8 cellular contexts compared by ENCODE assay signal in genomic region chr1:267815-268214, GRCh38.
DNase-seq lines count a peak whose midpoint lies in the region; ATAC-seq and TF ChIP-seq lines count a peak whose summit lies in the region.
"Not testable (repeated sequence)": the region's sequence is repeated elsewhere in the genome, so short reads cannot be mapped to it uniquely, and the experiment has no call there.

No MANE protein-coding gene starts in this region.

- H3K36me3 ChIP-seq in A673 (ENCODE audit: insufficient read depth, low read length, poor library complexity, severe bottlenecking); GM23338 (ENCODE audit: insufficient read depth); SJSA1: not testable (repeated sequence)

- CTCF ChIA-PET in A673 (lab: Charles Lee) = not testable (repeated sequence)

- not testable (repeated sequence) for H3F3A ChIP-seq in GM23338 (replicated peaks; ENCODE audit: low read depth)

- H3K9me3 Mint-ChIP-seq in GM23338; central memory CD8-positive, alpha-beta T cell; nephron progenitor cell: not testable (repeated sequence)

- H3K36me3 Mint-ChIP-seq in GM23338 (ENCODE audit: low read depth); central memory CD8-positive, alpha-beta T cell (ENCODE audit: insufficient read depth); nephron progenitor cell (ENCODE audit: low read depth): not testable (repeated sequence)

- not testable (repeated sequence) for BruUV-seq in A673 (replicated peaks; lab: Mats Ljungman, UMichigan)

- H3K4me1 ChIP-seq in A673 (ENCODE audit: insufficient read depth, low read length, poor library complexity, severe bottlenecking); GM23338 (ENCODE audit: insufficient read depth); SJSA1 (replicated peaks): not testable (repeated sequence)

- not testable (repeated sequence) for H3K4me3 ChIP-seq in A673 (ENCODE audit: low read depth, low read length, poor library complexity, severe bottlenecking); GM23338; SJSA1

- not testable (repeated sequence) for ATAC-seq in GM23338; central memory CD8-positive, alpha-beta T cell (replicated peaks; ENCODE audit: extremely low read depth, poor library complexity, severe bottlenecking); left cardiac atrium

- TF ChIP-seq CTCF in A673 (conservative IDR thresholded peaks at IDR 0.05; ENCODE audit: low read depth, low read length) (peak; percentile 33), GM23338 (conservative IDR thresholded peaks at IDR 0.05; ENCODE audit: low read depth in 2 of 2) (peak; percentile 66 to 76), nephron progenitor cell (IDR thresholded peaks at IDR 0.05) (peak; percentile 31)

- not testable (repeated sequence) for H3K27ac Mint-ChIP-seq in GM23338; central memory CD8-positive, alpha-beta T cell (ENCODE audit: low read depth); nephron progenitor cell

- DNase-seq in A673 (ENCODE audit: low spot score) = peak; percentile 32
- DNase-seq in GM23338 (ENCODE audit: low spot score) = peak; percentile 64
- DNase-seq in SJSA1 (ENCODE audit: low read depth in 1 of 2, low spot score in 2 of 2) = peak; percentile 0 to 79
- peak; percentile 66 for DNase-seq in activated T-cell treated with anti-CD3 and anti-CD28 coated beads for 24 hours (ENCODE audit: low read depth)
- peak; percentile 46 to 53 for DNase-seq in central memory CD8-positive, alpha-beta T cell (ENCODE audit: low spot score in 2 of 2)
- DNase-seq in left cardiac atrium = peak; percentile 56
- DNase-seq in nephron progenitor cell = peak; percentile 84
- peak; percentile 65 to 68 for DNase-seq in stimulated activated CD4-positive, alpha-beta T cell treated with anti-CD3 and anti-CD28 coated beads, Interleukin-4, amount 100 ng/mL, for 4 hours

- H3K27me3 ChIP-seq in A673 (replicated peaks; ENCODE audit: insufficient read depth, low read depth, low read length, poor library complexity); GM23338 (ENCODE audit: insufficient read depth); SJSA1 (replicated peaks): not testable (repeated sequence)

- H3K4me1 Mint-ChIP-seq in GM23338; central memory CD8-positive, alpha-beta T cell; nephron progenitor cell: not testable (repeated sequence)

- not testable (repeated sequence) for H3K9me2 ChIP-seq in GM23338 (ENCODE audit: insufficient read depth)

- POLR2A ChIA-PET in A673 (lab: Charles Lee; ENCODE audit: low non-redundant PET) = not testable (repeated sequence)

- H3K27me3 Mint-ChIP-seq in GM23338 (ENCODE audit: insufficient read depth, low read depth, poor library complexity); central memory CD8-positive, alpha-beta T cell: not testable (repeated sequence)
- H3K27me3 Mint-ChIP-seq in nephron progenitor cell (ENCODE audit: low read depth, poor library complexity) = peaks cover 15% of the 10 kb centered on the region

- H3K4me3 Mint-ChIP-seq in GM23338; central memory CD8-positive, alpha-beta T cell; nephron progenitor cell: not testable (repeated sequence)

- not testable (repeated sequence) for H3K4me2 ChIP-seq in GM23338

- H4K20me1 ChIP-seq in GM23338 (replicated peaks; ENCODE audit: insufficient read depth) = not testable (repeated sequence)

- H3K79me2 ChIP-seq in GM23338 (replicated peaks; ENCODE audit: insufficient read depth) = not testable (repeated sequence)

- H3K27ac ChIP-seq in A673 (ENCODE audit: low read depth, low read length, poor library complexity, severe bottlenecking); GM23338 (ENCODE audit: low read depth); SJSA1: not testable (repeated sequence)

- H3K9me3 ChIP-seq in A673 (ENCODE audit: low read depth, low read length, poor library complexity, severe bottlenecking); SJSA1 (replicated peaks): not testable (repeated sequence)

- intact Hi-C loops in A673 (cut with micrococcal nuclease; ENCODE audit: unreplicated experiment); left cardiac atrium (cut with DNase I): not testable (repeated sequence)

- 0 out of 2 replicates have a peak overlapping the region, but pooled peaks have one; percentile 72 for H2AFZ ChIP-seq in GM23338

Comparison
In these comparisons a context has a peak if more than half of its experiments do, and no peak if none do; other contexts are left out.
1. DNase-seq: peak in every context shown above with its lines; median percentile 84 in nephron progenitor cell; 66 in stimulated activated CD4-positive, alpha-beta T cell treated with anti-CD3 and anti-CD28 coated beads, Interleukin-4, amount 100 ng/mL, for 4 hours; 66 in activated T-cell treated with anti-CD3 and anti-CD28 coated beads for 24 hours; 64 in GM23338; 56 in left cardiac atrium; 50 in central memory CD8-positive, alpha-beta T cell; 40 in SJSA1; 32 in A673.